1 cellular context compared by ENCODE assay signal in genomic region chr4:74202062-74202586, GRCh38.
TF ChIP-seq lines count a peak whose summit lies in the region.

No MANE protein-coding gene starts in this region.

TF ChIP-seq in HepG2, 621 proteins besides CTCF, POLR2A, EP300 and RAD21 (continued from another document and continues in another):
- TF ChIP-seq, protein P1, sequence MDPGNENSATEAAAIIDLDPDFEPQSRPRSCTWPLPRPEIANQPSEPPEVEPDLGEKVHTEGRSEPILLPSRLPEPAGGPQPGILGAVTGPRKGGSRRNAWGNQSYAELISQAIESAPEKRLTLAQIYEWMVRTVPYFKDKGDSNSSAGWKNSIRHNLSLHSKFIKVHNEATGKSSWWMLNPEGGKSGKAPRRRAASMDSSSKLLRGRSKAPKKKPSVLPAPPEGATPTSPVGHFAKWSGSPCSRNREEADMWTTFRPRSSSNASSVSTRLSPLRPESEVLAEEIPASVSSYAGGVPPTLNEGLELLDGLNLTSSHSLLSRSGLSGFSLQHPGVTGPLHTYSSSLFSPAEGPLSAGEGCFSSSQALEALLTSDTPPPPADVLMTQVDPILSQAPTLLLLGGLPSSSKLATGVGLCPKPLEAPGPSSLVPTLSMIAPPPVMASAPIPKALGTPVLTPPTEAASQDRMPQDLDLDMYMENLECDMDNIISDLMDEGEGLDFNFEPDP (CRISPR knock-in tag; conservative IDR thresholded peaks at IDR 0.05), result no peak
- TF ChIP-seq, protein P2, sequence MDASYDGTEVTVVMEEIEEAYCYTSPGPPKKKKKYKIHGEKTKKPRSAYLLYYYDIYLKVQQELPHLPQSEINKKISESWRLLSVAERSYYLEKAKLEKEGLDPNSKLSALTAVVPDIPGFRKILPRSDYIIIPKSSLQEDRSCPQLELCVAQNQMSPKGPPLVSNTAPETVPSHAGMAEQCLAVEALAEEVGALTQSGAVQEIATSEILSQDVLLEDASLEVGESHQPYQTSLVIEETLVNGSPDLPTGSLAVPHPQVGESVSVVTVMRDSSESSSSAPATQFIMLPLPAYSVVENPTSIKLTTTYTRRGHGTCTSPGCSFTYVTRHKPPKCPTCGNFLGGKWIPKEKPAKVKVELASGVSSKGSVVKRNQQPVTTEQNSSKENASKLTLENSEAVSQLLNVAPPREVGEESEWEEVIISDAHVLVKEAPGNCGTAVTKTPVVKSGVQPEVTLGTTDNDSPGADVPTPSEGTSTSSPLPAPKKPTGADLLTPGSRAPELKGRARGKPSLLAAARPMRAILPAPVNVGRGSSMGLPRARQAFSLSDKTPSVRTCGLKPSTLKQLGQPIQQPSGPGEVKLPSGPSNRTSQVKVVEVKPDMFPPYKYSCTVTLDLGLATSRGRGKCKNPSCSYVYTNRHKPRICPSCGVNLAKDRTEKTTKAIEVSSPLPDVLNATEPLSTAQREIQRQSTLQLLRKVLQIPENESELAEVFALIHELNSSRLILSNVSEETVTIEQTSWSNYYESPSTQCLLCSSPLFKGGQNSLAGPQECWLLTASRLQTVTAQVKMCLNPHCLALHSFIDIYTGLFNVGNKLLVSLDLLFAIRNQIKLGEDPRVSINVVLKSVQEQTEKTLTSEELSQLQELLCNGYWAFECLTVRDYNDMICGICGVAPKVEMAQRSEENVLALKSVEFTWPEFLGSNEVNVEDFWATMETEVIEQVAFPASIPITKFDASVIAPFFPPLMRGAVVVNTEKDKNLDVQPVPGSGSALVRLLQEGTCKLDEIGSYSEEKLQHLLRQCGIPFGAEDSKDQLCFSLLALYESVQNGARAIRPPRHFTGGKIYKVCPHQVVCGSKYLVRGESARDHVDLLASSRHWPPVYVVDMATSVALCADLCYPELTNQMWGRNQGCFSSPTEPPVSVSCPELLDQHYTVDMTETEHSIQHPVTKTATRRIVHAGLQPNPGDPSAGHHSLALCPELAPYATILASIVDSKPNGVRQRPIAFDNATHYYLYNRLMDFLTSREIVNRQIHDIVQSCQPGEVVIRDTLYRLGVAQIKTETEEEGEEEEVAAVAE (CRISPR knock-in tag; IDR thresholded peaks at IDR 0.05; ENCODE audit: borderline replicate concordance), result 0 out of 2 replicates have a peak, but pooled peaks have one; percentile 68
- no peak for TF ChIP-seq RELA (CRISPR knock-in tag; IDR thresholded peaks at IDR 0.05)
- peak; percentile 83; the same call in 1 of the 2 replicates for TF ChIP-seq HOMEZ (CRISPR knock-in tag; IDR thresholded peaks at IDR 0.05; ENCODE audit: low read depth)
- TF ChIP-seq ZNF562 (CRISPR knock-in tag; IDR thresholded peaks at IDR 0.05; ENCODE audit: borderline replicate concordance), result no peak
- TF ChIP-seq TMF1 (CRISPR knock-in tag; IDR thresholded peaks at IDR 0.05; ENCODE audit: low read depth), result no peak
- no peak for TF ChIP-seq NONO (IDR thresholded peaks at IDR 0.05)
- peak; percentile 73 for TF ChIP-seq NONO (CRISPR knock-in tag; conservative IDR thresholded peaks at IDR 0.05)
- peak; percentile 78; the same call in 1 of the 2 replicates for TF ChIP-seq AKAP8 (CRISPR knock-in tag; IDR thresholded peaks at IDR 0.05)
- TF ChIP-seq TBX3 (IDR thresholded peaks at IDR 0.05; ENCODE audit: borderline replicate concordance), result peak; percentile 100
- TF ChIP-seq, protein P3, sequence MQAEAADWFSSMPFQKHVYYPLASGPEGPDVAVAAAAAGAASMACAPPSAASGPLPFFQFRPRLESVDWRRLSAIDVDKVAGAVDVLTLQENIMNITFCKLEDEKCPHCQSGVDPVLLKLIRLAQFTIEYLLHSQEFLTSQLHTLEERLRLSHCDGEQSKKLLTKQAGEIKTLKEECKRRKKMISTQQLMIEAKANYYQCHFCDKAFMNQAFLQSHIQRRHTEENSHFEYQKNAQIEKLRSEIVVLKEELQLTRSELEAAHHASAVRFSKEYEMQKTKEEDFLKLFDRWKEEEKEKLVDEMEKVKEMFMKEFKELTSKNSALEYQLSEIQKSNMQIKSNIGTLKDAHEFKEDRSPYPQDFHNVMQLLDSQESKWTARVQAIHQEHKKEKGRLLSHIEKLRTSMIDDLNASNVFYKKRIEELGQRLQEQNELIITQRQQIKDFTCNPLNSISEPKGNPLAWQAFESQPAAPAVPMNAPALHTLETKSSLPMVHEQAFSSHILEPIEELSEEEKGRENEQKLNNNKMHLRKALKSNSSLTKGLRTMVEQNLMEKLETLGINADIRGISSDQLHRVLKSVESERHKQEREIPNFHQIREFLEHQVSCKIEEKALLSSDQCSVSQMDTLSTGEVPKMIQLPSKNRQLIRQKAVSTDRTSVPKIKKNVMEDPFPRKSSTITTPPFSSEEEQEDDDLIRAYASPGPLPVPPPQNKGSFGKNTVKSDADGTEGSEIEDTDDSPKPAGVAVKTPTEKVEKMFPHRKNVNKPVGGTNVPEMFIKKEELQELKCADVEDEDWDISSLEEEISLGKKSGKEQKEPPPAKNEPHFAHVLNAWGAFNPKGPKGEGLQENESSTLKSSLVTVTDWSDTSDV (CRISPR knock-in tag; IDR thresholded peaks at IDR 0.05), result no peak
- TF ChIP-seq ZNF660 (CRISPR knock-in tag; IDR thresholded peaks at IDR 0.05; ENCODE audit: borderline replicate concordance, low read depth), result no peak
- TF ChIP-seq, protein P4, sequence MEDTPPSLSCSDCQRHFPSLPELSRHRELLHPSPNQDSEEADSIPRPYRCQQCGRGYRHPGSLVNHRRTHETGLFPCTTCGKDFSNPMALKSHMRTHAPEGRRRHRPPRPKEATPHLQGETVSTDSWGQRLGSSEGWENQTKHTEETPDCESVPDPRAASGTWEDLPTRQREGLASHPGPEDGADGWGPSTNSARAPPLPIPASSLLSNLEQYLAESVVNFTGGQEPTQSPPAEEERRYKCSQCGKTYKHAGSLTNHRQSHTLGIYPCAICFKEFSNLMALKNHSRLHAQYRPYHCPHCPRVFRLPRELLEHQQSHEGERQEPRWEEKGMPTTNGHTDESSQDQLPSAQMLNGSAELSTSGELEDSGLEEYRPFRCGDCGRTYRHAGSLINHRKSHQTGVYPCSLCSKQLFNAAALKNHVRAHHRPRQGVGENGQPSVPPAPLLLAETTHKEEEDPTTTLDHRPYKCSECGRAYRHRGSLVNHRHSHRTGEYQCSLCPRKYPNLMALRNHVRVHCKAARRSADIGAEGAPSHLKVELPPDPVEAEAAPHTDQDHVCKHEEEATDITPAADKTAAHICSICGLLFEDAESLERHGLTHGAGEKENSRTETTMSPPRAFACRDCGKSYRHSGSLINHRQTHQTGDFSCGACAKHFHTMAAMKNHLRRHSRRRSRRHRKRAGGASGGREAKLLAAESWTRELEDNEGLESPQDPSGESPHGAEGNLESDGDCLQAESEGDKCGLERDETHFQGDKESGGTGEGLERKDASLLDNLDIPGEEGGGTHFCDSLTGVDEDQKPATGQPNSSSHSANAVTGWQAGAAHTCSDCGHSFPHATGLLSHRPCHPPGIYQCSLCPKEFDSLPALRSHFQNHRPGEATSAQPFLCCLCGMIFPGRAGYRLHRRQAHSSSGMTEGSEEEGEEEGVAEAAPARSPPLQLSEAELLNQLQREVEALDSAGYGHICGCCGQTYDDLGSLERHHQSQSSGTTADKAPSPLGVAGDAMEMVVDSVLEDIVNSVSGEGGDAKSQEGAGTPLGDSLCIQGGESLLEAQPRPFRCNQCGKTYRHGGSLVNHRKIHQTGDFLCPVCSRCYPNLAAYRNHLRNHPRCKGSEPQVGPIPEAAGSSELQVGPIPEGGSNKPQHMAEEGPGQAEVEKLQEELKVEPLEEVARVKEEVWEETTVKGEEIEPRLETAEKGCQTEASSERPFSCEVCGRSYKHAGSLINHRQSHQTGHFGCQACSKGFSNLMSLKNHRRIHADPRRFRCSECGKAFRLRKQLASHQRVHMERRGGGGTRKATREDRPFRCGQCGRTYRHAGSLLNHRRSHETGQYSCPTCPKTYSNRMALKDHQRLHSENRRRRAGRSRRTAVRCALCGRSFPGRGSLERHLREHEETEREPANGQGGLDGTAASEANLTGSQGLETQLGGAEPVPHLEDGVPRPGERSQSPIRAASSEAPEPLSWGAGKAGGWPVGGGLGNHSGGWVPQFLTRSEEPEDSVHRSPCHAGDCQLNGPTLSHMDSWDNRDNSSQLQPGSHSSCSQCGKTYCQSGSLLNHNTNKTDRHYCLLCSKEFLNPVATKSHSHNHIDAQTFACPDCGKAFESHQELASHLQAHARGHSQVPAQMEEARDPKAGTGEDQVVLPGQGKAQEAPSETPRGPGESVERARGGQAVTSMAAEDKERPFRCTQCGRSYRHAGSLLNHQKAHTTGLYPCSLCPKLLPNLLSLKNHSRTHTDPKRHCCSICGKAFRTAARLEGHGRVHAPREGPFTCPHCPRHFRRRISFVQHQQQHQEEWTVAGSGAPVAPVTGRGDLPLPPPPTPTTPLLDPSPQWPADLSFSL (CRISPR knock-in tag; IDR thresholded peaks at IDR 0.05), result no peak
- peak; percentile 94; the same call in 1 of the 2 replicates for TF ChIP-seq ZBTB20 (CRISPR knock-in tag; IDR thresholded peaks at IDR 0.05; ENCODE audit: borderline replicate concordance, low read depth)
- no peak for TF ChIP-seq ZNF224 (CRISPR knock-in tag; IDR thresholded peaks at IDR 0.05)
- TF ChIP-seq, protein P5, sequence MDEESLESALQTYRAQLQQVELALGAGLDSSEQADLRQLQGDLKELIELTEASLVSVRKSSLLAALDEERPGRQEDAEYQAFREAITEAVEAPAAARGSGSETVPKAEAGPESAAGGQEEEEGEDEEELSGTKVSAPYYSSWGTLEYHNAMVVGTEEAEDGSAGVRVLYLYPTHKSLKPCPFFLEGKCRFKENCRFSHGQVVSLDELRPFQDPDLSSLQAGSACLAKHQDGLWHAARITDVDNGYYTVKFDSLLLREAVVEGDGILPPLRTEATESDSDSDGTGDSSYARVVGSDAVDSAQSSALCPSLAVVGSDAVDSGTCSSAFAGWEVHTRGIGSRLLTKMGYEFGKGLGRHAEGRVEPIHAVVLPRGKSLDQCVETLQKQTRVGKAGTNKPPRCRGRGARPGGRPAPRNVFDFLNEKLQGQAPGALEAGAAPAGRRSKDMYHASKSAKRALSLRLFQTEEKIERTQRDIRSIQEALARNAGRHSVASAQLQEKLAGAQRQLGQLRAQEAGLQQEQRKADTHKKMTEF (CRISPR knock-in tag; IDR thresholded peaks at IDR 0.05), result peak; percentile 98
- TF ChIP-seq ZNF800 (CRISPR knock-in tag; IDR thresholded peaks at IDR 0.05), result no peak
- TF ChIP-seq HDAC2 (CRISPR knock-in tag; IDR thresholded peaks at IDR 0.05), result peak; percentile 99
- TF ChIP-seq ZNF572 (CRISPR knock-in tag; IDR thresholded peaks at IDR 0.05), result no peak
- TF ChIP-seq RNF219 (CRISPR knock-in tag; IDR thresholded peaks at IDR 0.05), result no peak
- TF ChIP-seq NKX3-1 (CRISPR knock-in tag; IDR thresholded peaks at IDR 0.05), result peak; percentile 93
- peak; percentile 99 for TF ChIP-seq PITX1 (CRISPR knock-in tag; IDR thresholded peaks at IDR 0.05)
- TF ChIP-seq, protein P6, sequence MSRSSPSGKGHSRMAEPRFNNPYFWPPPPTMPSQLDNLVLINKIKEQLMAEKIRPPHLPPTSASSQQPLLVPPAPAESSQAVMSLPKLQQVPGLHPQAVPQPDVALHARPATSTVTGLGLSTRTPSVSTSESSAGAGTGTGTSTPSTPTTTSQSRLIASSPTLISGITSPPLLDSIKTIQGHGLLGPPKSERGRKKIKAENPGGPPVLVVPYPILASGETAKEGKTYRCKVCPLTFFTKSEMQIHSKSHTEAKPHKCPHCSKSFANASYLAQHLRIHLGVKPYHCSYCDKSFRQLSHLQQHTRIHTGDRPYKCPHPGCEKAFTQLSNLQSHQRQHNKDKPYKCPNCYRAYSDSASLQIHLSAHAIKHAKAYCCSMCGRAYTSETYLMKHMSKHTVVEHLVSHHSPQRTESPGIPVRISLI (CRISPR knock-in tag; IDR thresholded peaks at IDR 0.05; ENCODE audit: borderline replicate concordance), result peak; percentile 85
- TF ChIP-seq GABPB1 (CRISPR knock-in tag; IDR thresholded peaks at IDR 0.05), result peak; percentile 17; the same call in 1 of the 2 replicates
- no peak for TF ChIP-seq GABPA (IDR thresholded peaks at IDR 0.05; ENCODE audit: low read depth, low read length)
- TF ChIP-seq GABPA (CRISPR knock-in tag; IDR thresholded peaks at IDR 0.05; ENCODE audit: low read depth), result peak; percentile 52
- TF ChIP-seq POGZ (CRISPR knock-in tag; IDR thresholded peaks at IDR 0.05), result peak; percentile 72; the same call in 1 of the 2 replicates
- no peak for TF ChIP-seq ZFAT (CRISPR knock-in tag; conservative IDR thresholded peaks at IDR 0.05)
- TF ChIP-seq HMG20A (CRISPR knock-in tag; IDR thresholded peaks at IDR 0.05; ENCODE audit: borderline replicate concordance), result peak; percentile 100
- TF ChIP-seq FOXA1 (IDR thresholded peaks at IDR 0.05), result peak; percentile 99
- TF ChIP-seq FOXA1 (CRISPR knock-in tag; IDR thresholded peaks at IDR 0.05), result peak; percentile 99
- peak; percentile 90 for TF ChIP-seq CREM (IDR thresholded peaks at IDR 0.05)
- TF ChIP-seq CREM (CRISPR knock-in tag; IDR thresholded peaks at IDR 0.05), result no peak
- 0 out of 2 replicates have a peak, but pooled peaks have one; percentile 32 for TF ChIP-seq SNAI1 (CRISPR knock-in tag; IDR thresholded peaks at IDR 0.05; ENCODE audit: borderline replicate concordance)
